21 cellular contexts compared by ENCODE assay signal in the genomic region with DNA sequence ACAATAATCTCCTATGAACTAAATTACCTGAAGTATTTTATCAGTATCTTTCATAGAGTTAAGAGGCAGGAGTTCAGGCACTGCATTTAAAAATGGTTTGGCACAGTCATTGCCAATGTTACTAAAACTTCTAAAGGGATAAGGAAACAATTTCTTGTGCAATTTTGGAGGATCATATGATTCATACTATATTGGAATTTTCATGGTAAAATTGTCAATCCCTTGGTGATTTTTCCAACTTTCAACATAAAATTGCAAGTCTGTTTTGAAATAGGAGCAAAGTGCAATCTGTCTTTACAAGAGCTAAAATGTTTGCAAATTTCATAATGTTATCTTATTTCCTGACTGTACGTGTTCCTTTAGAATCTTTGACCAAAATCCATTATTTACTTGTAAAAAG.
"Had no signal": no experiment of that assay in that cellular context is flagged by ENCODE, and none has a peak within 500 bp of the region (broad histone marks: within the 10 kb centered on the region; RNA-seq: fewer than 3 reads in every experiment).

No MANE protein-coding gene starts in this region.

- H3K79me2 ChIP-seq: hepatocyte, parathyroid adenoma had no signal

- H3K36me3 ChIP-seq: ascending aorta, gastroesophageal sphincter, right atrium auricular region, uterus had no signal

- H3K9ac ChIP-seq: parathyroid adenoma had no signal

- H3K27ac ChIP-seq: ascending aorta, coronary artery, gastroesophageal sphincter, hepatocyte, parathyroid adenoma, right atrium auricular region, uterus had no signal

- H3K27me3 ChIP-seq: ascending aorta, gastroesophageal sphincter, hepatocyte, right atrium auricular region, uterus had no signal

- H3K9me3 ChIP-seq: ascending aorta, gastroesophageal sphincter, right atrium auricular region, uterus had no signal

- ATAC-seq: activated T-cell treated with anti-CD3 and anti-CD28 coated beads, Interleukin-2, amount 50 U/mL, for 72 hours; effector memory CD8-positive, alpha-beta T cell; gastroesophageal sphincter; naive thymus-derived CD8-positive, alpha-beta T cell; stimulated activated naive CD8-positive, alpha-beta T cell treated with anti-CD3 and anti-CD28 coated beads, Interleukin-15, Interleukin-2, amounts not matched to agents 100 U/mL and 50 U/mL, for 24 hours had no signal

- H2AFZ ChIP-seq: hepatocyte, parathyroid adenoma had no signal

- H3K4me3 ChIP-seq: ascending aorta, coronary artery, gastroesophageal sphincter, hepatocyte, right atrium auricular region, uterus had no signal

- FAIRE-seq: endothelial cell of umbilical vein had no signal

- DNase-seq: activated CD4-positive, alpha-beta T cell treated with anti-CD3 and anti-CD28 coated beads for 4 hours; activated CD4-positive, alpha-beta T cell treated with anti-CD3 and anti-CD28 coated beads, Interleukin-2, amount 50 U/mL, for 4 hours; activated naive CD4-positive, alpha-beta T cell treated with Interleukin-2 at 50 U/mL for 16 hours; activated T-cell treated with anti-CD3 and anti-CD28 coated beads for 4 hours; activated T-cell treated with anti-CD3 and anti-CD28 coated beads, Interleukin-2, amount 50 U/mL, for 72 hours; effector memory CD8-positive, alpha-beta T cell; islet precursor cell; naive thymus-derived CD8-positive, alpha-beta T cell; nucleus accumbens; stimulated activated CD4-positive, alpha-beta T cell treated with anti-CD3 and anti-CD28 coated beads, Interleukin-12 subunit alpha, Interleukin-12 subunit beta, amount 100 ng/mL, for 4 hours; stimulated activated CD4-positive, alpha-beta T cell treated with anti-CD3 and anti-CD28 coated beads, Interleukin-4, amount 100 ng/mL, for 1 hour; stimulated activated naive CD8-positive, alpha-beta T cell treated with anti-CD3 and anti-CD28 coated beads, Interleukin-15, Interleukin-2, amounts not matched to agents 100 U/mL and 50 U/mL, for 24 hours; substantia nigra; uterus had no signal

- H3K4me2 ChIP-seq: hepatocyte had no signal

- H3K4me1 ChIP-seq: ascending aorta, gastroesophageal sphincter, parathyroid adenoma, right atrium auricular region, uterus had no signal
